Comparison of ENCODE assay signal across 10 cellular contexts in genomic region chr14:90387201-90387600, GRCh38.
"Had no signal": no experiment of that assay in that cellular context is flagged by ENCODE, and none has a peak within 500 bp of the region (broad histone marks: within the 10 kb centered on the region; RNA-seq: fewer than 3 reads in every experiment).

No MANE protein-coding gene starts in this region.

- DNase-seq: activated CD4-positive, alpha-beta T cell treated with anti-CD3 and anti-CD28 coated beads, Interleukin-2, amount 50 U/mL, for 1 hour; activated gamma-delta T cell; activated T-cell treated with anti-CD3 and anti-CD28 coated beads, Interleukin-2, amount 50 U/mL, for 1 hour; effector CD8-positive, alpha-beta T cell; mammary epithelial cell; nephron progenitor cell; SIG-M5; T-helper 2 cell had no signal

- H3K27ac ChIP-seq: ascending aorta, tibial nerve had no signal

- H3K27me3 ChIP-seq: ascending aorta, tibial nerve had no signal

- H3K4me3 ChIP-seq: ascending aorta, tibial nerve had no signal

- H3K9me3 ChIP-seq: ascending aorta, tibial nerve had no signal

- H3K36me3 ChIP-seq: ascending aorta, tibial nerve had no signal
